ENCODE assay signal across 14 cellular contexts in the genomic region with DNA sequence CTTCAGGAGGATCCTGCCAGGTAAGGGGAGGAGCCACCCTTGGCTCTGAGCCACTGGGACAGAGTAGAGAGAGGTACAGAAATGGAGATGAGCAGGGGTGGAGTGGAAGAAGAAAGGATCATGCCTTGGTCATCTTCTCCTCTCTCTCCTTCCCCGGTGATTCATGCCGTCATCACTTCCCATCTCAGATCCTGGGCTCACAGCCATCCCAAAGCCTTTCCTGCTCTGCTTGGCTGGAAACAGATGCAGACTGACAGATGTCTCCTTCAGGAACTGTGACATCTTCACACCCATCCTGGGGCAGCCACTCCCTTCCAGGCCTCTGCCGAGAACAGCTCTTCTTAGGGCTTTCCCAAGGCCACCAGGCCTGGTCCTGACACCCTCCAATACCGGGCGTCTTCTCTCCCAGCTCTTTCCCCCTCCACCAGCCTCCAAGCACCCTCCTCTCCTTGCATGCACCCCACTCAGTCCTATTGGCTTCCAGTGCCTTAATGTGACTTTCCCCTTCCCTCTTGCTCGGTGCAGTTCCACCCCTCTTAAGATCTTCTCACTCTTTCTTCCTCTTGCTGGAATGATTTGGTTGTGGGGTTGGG. TPM values are rescaled to one million over a fixed set of nuclear protein-coding genes. Genes with fewer than 3 reads are reported as not detected.
DNase-seq lines count a peak whose midpoint lies in the region; ATAC-seq and TF ChIP-seq lines count a peak whose summit lies in the region.
"Had no signal": no experiment of that assay in that cellular context is flagged by ENCODE, and none has a peak within 500 bp of the region (broad histone marks: within the 10 kb centered on the region; RNA-seq: fewer than 3 reads in every experiment).

No MANE protein-coding gene starts in this region.

- H3K4me1 Mint-ChIP-seq in brain = peaks cover 30% of the 10 kb centered on the region

- peaks cover 0 to 9% (median 6%) of the 10 kb centered on the region in 5 experiments for H3K9me3 Mint-ChIP-seq in brain

- peak; percentile 8 for DNase-seq in AG09309 (ENCODE audit: low read depth)
- DNase-seq in HS-5 (ENCODE audit: low read depth) = peak; percentile 82
- peak; percentile 56 for DNase-seq in kidney glomerular epithelial cell (lab: John Stamatoyannopoulos, UW)
- no peak for DNase-seq in SKM-1 (lab: John Stamatoyannopoulos, UW; ENCODE audit: unreplicated experiment)
- DNase-seq: activated CD4-positive, alpha-beta T cell treated with anti-CD3 and anti-CD28 coated beads, Interleukin-2, amount 50 U/mL, for 1 hour; Caco-2; NCI-H1105 treated with DMSO at 0.1 percent for 48 hours; stimulated activated CD4-positive, alpha-beta T cell treated with anti-CD3 and anti-CD28 coated beads, Interleukin-2, amount 100 ng/mL, for 48 hours; substantia nigra had no signal

- H3K4me3 Mint-ChIP-seq in brain = no peak overlapping the region

- H3K36me3 Mint-ChIP-seq in brain = no peaks in the 10 kb centered on the region

- peak overlapping the region in 3 of 5 experiments; percentile 1 to 50 (median 23) for H3K27ac Mint-ChIP-seq in brain

- ATAC-seq in GM21423 (IDR thresholded peaks at IDR 0.05; ENCODE audit: unreplicated experiment) = no peak
- no peak for ATAC-seq in HG03196 (IDR thresholded peaks at IDR 0.05; ENCODE audit: unreplicated experiment)
- no peak for ATAC-seq in GM21737 (IDR thresholded peaks at IDR 0.05; ENCODE audit: unreplicated experiment)

- H3K27me3 Mint-ChIP-seq in brain = peaks cover 3% of the 10 kb centered on the region

- no peak overlapping the region for H3K4me3 ChIP-seq in AG09309 (ENCODE audit: control insufficient read depth, low read depth, low read length)
- H3K4me3 ChIP-seq: SJSA1 had no signal

- TF ChIP-seq CTCF in AG09309 (IDR thresholded peaks at IDR 0.05; ENCODE audit: control insufficient read depth, insufficient read depth, low read depth, low read length, missing control alignments) = no peak
- TF ChIP-seq CTCF in brain (conservative IDR thresholded peaks at IDR 0.05) = no peak

RNA-seq across cellular contexts. Expression of gene TNP1, which starts 58.3 kb away (rescaled TPM):
- not detected for polyA plus RNA-seq in brain (ENCODE audit: insufficient read depth, low read depth, low replicate concordance)
